Comparison of ENCODE assay signal across 22 cellular contexts in genomic region chr2:168910330-168910729, GRCh38. TPM values are rescaled to one million over a fixed set of nuclear protein-coding genes. Genes with fewer than 3 reads are reported as not detected.
"Had no signal": no experiment of that assay in that cellular context is flagged by ENCODE, and none has a peak within 500 bp of the region (broad histone marks: within the 10 kb centered on the region; RNA-seq: fewer than 3 reads in every experiment).

No MANE protein-coding gene starts in this region.

- H3K27ac ChIP-seq: breast epithelium, left lung, prostate gland, tibial artery had no signal

- ATAC-seq: activated CD4-positive, CD25-positive, alpha-beta regulatory T cell treated with anti-CD3 and anti-CD28 coated beads, Interleukin-2, amount 50 U/mL, for 24 hours; activated T-cell treated with anti-CD3 and anti-CD28 coated beads, Interleukin-2, amount 50 U/mL, for 4 hours; left lung; right cardiac atrium; stimulated activated naive CD8-positive, alpha-beta T cell treated with anti-CD3 and anti-CD28 coated beads, Interleukin-15, Interleukin-2, amounts not matched to agents 100 U/mL and 50 U/mL, for 24 hours had no signal

- H3K36me3 ChIP-seq: breast epithelium, left lung, prostate gland, tibial artery had no signal

- H3K4me3 ChIP-seq: breast epithelium, left lung, prostate gland, tibial artery had no signal

- H3K4me1 ChIP-seq: breast epithelium, left lung, prostate gland had no signal

- DNase-seq: activated CD4-positive, alpha-beta T cell treated with anti-CD3 and anti-CD28 coated beads, Interleukin-2, amount 10 ng/mL, durations not matched to agents 7 days and 5 days; activated CD8-positive, alpha-beta memory T cell treated with anti-CD3 and anti-CD28 coated beads, Interleukin-2, amount 50 U/mL, for 4 hours; activated effector memory CD4-positive, alpha-beta T cell treated with Interleukin-2 at 50 U/mL for 16 hours; activated naive CD4-positive, alpha-beta T cell treated with anti-CD3 and anti-CD28 coated beads, Interleukin-2, amount 50 U/mL, for 16 hours; activated T-cell treated with anti-CD3 and anti-CD28 coated beads, Interleukin-2, amount 50 U/mL, for 4 hours; aorta; cerebellar nuclear complex; cortex of kidney; head of caudate nucleus; left lung; midbrain; occipital lobe; right cardiac atrium; stimulated activated CD4-positive, alpha-beta T cell treated with anti-CD3 and anti-CD28 coated beads, Interleukin-2, amount 100 ng/mL, for 24 hours; stimulated activated naive CD8-positive, alpha-beta T cell treated with anti-CD3 and anti-CD28 coated beads, Interleukin-15, Interleukin-2, amounts not matched to agents 100 U/mL and 50 U/mL, for 24 hours; substantia nigra; tibial artery had no signal

- H3K27me3 ChIP-seq: breast epithelium, tibial artery had no signal

RNA-seq across cellular contexts. Expression of gene G6PC2, which starts 9.2 kb away (rescaled TPM):
- polyA plus RNA-seq: aorta, keratinocyte, right cardiac atrium, urinary bladder had no signal

RNA-seq across cellular contexts. Expression of gene SPC25, which starts 20.1 kb away (rescaled TPM):
- polyA plus RNA-seq: right cardiac atrium had no signal
